ENCODE assay signal across 1 cellular context in the genomic region with DNA sequence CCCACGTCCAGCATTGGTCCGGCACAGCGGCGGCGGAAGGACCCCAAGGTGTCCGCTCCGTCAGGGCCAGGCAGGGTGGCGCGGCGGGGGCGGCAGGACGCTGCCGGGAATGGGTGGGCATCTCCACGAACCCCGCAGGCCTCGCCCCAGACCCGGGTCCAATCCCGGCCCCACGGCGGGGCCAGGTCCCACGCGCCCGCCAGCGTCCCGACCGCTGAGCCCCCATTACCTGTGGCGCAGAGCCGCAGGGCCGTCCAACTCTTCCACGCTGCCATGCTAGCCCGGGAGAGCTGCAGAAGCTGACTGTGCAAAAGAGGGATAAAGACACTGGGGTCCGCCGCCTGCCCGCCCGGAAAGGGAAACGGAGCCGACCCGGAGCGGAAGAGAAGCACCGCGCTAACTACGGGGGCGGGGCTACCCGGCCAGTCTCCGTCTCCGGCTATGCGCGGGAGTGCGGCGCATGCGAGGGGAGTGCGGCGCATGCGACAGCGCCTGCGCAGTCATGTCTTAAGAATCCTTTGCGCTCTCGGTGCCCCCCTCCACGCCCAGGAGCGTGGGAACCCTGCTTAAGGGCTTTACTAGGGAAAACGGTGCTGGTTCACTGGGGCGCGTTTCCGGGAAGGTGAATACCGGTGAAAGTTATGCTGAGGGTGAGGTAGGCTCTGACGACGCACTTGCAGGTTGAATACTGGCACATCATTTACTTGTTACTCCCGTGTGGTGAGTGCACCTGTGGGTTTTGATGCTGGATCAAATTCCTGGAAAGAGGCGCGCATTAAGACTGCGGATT.
TF ChIP-seq lines count a peak whose summit lies in the region.

Gene TMX3 (minus strand): TSS at position 402 of the 790 bp plus-strand sequence. CDS start 127 bp downstream, at position 275.

TF ChIP-seq in K562, 482 proteins besides CTCF, POLR2A, EP300 and RAD21 (continued from another document):
- TF ChIP-seq ZNF512 (tag; IDR thresholded peaks at IDR 0.05) (no peak), ZBTB1 (CRISPR knock-in tag; IDR thresholded peaks at IDR 0.05; ENCODE audit: borderline replicate concordance, low read depth) (no peak), CBX2 (IDR thresholded peaks at IDR 0.05; ENCODE audit: insufficient read depth, low read length, poor library complexity, severe bottlenecking) (no peak), ZBTB11 (CRISPR knock-in tag; IDR thresholded peaks at IDR 0.05) (peak; percentile 85 to 97 (median 91); a peak in 5 of 6 replicates), PHB2 (IDR thresholded peaks at IDR 0.05; ENCODE audit: low read depth) (no peak), KDM2B (CRISPR knock-in tag; IDR thresholded peaks at IDR 0.05) (no peak), CXXC5 (CRISPR knock-in tag; IDR thresholded peaks at IDR 0.05) (peak; percentile 93), FOXP1 (CRISPR knock-in tag; IDR thresholded peaks at IDR 0.05) (peak; percentile 81; the same call in 1 of the 2 replicates), SIN3B (IDR thresholded peaks at IDR 0.05; ENCODE audit: low read depth) (0 out of 2 replicates have a peak, but pooled peaks have one; percentile 13), POLR2G (IDR thresholded peaks at IDR 0.05; ENCODE audit: low read depth, low read length) (peak; percentile 89), MAZ (CRISPR knock-in tag; conservative IDR thresholded peaks at IDR 0.05 in 1 of 2, IDR thresholded peaks at IDR 0.05 in 1 of 2) (peak; percentile 66 to 74), MYC (IDR thresholded peaks at IDR 0.05; ENCODE audit: low read depth, low read length) (peak; percentile 37; the same call in 1 of the 2 replicates), MYC (CRISPR knock-in tag; IDR thresholded peaks at IDR 0.05; ENCODE audit: borderline replicate concordance, low read depth) (no peak), ZNF165 (CRISPR knock-in tag; IDR thresholded peaks at IDR 0.05; ENCODE audit: borderline replicate concordance) (no peak), PHF8 (IDR thresholded peaks at IDR 0.05; ENCODE audit: borderline replicate concordance, low read length) (peak; percentile 80; the same call in 1 of the 2 replicates), ZBTB12 (CRISPR knock-in tag; IDR thresholded peaks at IDR 0.05) (no peak), IRF2 (CRISPR knock-in tag; IDR thresholded peaks at IDR 0.05) (no peak)
- TF ChIP-seq, protein P1, sequence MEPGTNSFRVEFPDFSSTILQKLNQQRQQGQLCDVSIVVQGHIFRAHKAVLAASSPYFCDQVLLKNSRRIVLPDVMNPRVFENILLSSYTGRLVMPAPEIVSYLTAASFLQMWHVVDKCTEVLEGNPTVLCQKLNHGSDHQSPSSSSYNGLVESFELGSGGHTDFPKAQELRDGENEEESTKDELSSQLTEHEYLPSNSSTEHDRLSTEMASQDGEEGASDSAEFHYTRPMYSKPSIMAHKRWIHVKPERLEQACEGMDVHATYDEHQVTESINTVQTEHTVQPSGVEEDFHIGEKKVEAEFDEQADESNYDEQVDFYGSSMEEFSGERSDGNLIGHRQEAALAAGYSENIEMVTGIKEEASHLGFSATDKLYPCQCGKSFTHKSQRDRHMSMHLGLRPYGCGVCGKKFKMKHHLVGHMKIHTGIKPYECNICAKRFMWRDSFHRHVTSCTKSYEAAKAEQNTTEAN (CRISPR knock-in tag; IDR thresholded peaks at IDR 0.05), result no peak
- TF ChIP-seq, protein P2, sequence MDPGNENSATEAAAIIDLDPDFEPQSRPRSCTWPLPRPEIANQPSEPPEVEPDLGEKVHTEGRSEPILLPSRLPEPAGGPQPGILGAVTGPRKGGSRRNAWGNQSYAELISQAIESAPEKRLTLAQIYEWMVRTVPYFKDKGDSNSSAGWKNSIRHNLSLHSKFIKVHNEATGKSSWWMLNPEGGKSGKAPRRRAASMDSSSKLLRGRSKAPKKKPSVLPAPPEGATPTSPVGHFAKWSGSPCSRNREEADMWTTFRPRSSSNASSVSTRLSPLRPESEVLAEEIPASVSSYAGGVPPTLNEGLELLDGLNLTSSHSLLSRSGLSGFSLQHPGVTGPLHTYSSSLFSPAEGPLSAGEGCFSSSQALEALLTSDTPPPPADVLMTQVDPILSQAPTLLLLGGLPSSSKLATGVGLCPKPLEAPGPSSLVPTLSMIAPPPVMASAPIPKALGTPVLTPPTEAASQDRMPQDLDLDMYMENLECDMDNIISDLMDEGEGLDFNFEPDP (CRISPR knock-in tag; IDR thresholded peaks at IDR 0.05), result no peak
